Comparison of ENCODE assay signal across 8 cellular contexts in the genomic region with DNA sequence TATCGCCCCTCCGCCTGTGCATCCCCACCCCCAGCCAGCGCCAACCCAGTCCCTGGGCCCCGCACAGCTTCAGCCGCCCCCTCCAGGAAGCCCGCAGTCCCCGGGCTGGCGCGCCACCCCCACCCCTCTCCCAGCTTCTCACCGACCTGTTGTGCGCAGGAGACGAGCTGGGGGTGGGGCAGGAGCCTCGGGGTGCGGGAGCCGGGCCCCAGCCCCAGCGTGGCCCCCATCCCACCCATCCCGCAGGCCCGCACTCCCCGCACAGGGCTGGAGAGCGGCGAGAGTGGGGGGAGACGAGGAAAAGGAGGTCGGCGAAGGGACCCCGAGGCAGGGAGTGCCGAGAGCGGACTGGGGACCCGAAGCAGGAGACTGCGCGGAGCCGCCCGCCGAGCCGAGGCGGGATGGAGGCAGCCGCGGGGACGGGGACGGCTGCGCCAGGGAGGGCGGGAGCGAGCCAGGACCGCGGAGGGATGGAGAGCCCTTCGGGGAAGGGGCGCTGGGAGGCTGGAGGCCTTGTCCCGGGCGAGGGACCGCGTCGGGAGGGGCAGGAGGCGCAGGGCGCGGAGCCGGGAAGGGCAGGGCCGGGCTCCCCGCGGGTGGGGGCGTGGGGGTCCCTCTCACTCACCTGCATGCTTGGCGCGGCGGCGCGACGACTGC. TPM values are rescaled to one million over a fixed set of nuclear protein-coding genes. Genes with fewer than 3 reads are reported as not detected.
A peak's percentile ranks its signal among the peaks of the same experiment; 100 is the strongest.
DNase-seq lines count a peak whose midpoint lies in the region; ATAC-seq, FAIRE-seq and TF ChIP-seq lines count a peak whose summit lies in the region.

No MANE protein-coding gene starts in this region.

- H3K27ac ChIP-seq in CD8-positive, alpha-beta T cell (ENCODE audit: low read depth, low read length): no peak overlapping the region
- H3K27ac ChIP-seq in lower lobe of right lung (no peak overlapping the region), upper lobe of left lung (no peak overlapping the region)

- no peak for TF ChIP-seq POLR2A in upper lobe of left lung (IDR thresholded peaks at IDR 0.05)

- H3K4me3 ChIP-seq in CD8-positive, alpha-beta T cell (ENCODE audit: low read depth, low read length): peak overlapping the region; percentile 60
- H3K4me3 ChIP-seq in bronchial epithelial cell (ENCODE audit: low read depth, low read length): peak overlapping the region; percentile 23
- peak overlapping the region; percentile 46 for H3K4me3 ChIP-seq in lower lobe of right lung
- H3K4me3 ChIP-seq in upper lobe of left lung: peak overlapping the region; percentile 37 to 50 (median 42)

- 1% methylated on average over 25 to 57 of the region's 65 CpGs for WGBS in upper lobe of left lung, 2 donors

- DNase-seq in CD8-positive, alpha-beta T cell: peak in 2 of 7 experiments; percentile 25 to 54
- DNase-seq in NCI-H748 (lab: John Stamatoyannopoulos, UW; ENCODE audit: unreplicated experiment): peak; percentile 36
- DNase-seq in bronchial epithelial cell (ENCODE audit: low read depth): no peak
- no peak for DNase-seq in lower lobe of right lung
- peak in 1 of 2 donors; percentile 74 for DNase-seq in upper lobe of left lung
- DNase-seq in NCI-H128 (lab: John Stamatoyannopoulos, UW; ENCODE audit: unreplicated experiment): no peak
- no peak for DNase-seq in cerebellar nuclear complex (lab: John Stamatoyannopoulos, UW)

- intact Hi-C loops in CD8-positive, alpha-beta T cell (cut with DNase I, micrococcal nuclease): no loop called here
- intact Hi-C loops in lower lobe of right lung (cut with DNase I): no loop called here

- H3K27me3 Mint-ChIP-seq in CD8-positive, alpha-beta T cell (ENCODE audit: low read depth): peaks cover 49% of the 10 kb centered on the region

- no peak for TF ChIP-seq CTCF in CD8-positive, alpha-beta T cell (IDR thresholded peaks at IDR 0.05)
- no peak for TF ChIP-seq CTCF in bronchial epithelial cell (IDR thresholded peaks at IDR 0.05; ENCODE audit: insufficient read depth, low read length, severe bottlenecking)
- no peak for TF ChIP-seq CTCF in lower lobe of right lung (IDR thresholded peaks at IDR 0.05)
- TF ChIP-seq CTCF in upper lobe of left lung (IDR thresholded peaks at IDR 0.05): no peak

- no peaks in the 10 kb centered on the region for H3K9me3 Mint-ChIP-seq in CD8-positive, alpha-beta T cell

- TF ChIP-seq EP300 in upper lobe of left lung (IDR thresholded peaks at IDR 0.05): no peak

- H3K4me1 Mint-ChIP-seq in CD8-positive, alpha-beta T cell (ENCODE audit: low read depth): peaks cover 18% of the 10 kb centered on the region

- peaks cover 16% of the 10 kb centered on the region for H3K27me3 ChIP-seq in CD8-positive, alpha-beta T cell (ENCODE audit: insufficient read depth, low read length)
- peaks cover 24% of the 10 kb centered on the region for H3K27me3 ChIP-seq in bronchial epithelial cell (ENCODE audit: control insufficient read depth, insufficient read depth, low read length)
- H3K27me3 ChIP-seq in lower lobe of right lung (ENCODE audit: low read depth): peaks cover 76% of the 10 kb centered on the region
- peaks cover 0 to 43% (median 22%) of the 10 kb centered on the region in 4 donors for H3K27me3 ChIP-seq in upper lobe of left lung

- H3K9me3 ChIP-seq in CD8-positive, alpha-beta T cell (ENCODE audit: low read length): no peaks in the 10 kb centered on the region
- H3K9me3 ChIP-seq in lower lobe of right lung: no peaks in the 10 kb centered on the region
- no peaks in the 10 kb centered on the region for H3K9me3 ChIP-seq in upper lobe of left lung

- H3K27ac Mint-ChIP-seq in CD8-positive, alpha-beta T cell: no peak overlapping the region

- no peaks in the 10 kb centered on the region for H3K36me3 ChIP-seq in CD8-positive, alpha-beta T cell (ENCODE audit: insufficient read depth, low read length)
- H3K36me3 ChIP-seq in bronchial epithelial cell (ENCODE audit: control insufficient read depth, insufficient read depth, low read length): no peaks in the 10 kb centered on the region
- no peaks in the 10 kb centered on the region for H3K36me3 ChIP-seq in lower lobe of right lung
- no peaks in the 10 kb centered on the region for H3K36me3 ChIP-seq in upper lobe of left lung

- peak overlapping the region; percentile 63 for H3K4me3 Mint-ChIP-seq in CD8-positive, alpha-beta T cell

- FAIRE-seq in bronchial epithelial cell (lab: Jason Lieb, UNC): no peak

- peak; percentile 24 for ATAC-seq in CD8-positive, alpha-beta T cell
- ATAC-seq in lower lobe of right lung (peak; percentile 16 to 44), upper lobe of left lung (ENCODE audit: low FRiP score in 2 of 2) (peak in 1 of 2 donors; percentile 37), GM21390 (IDR thresholded peaks at IDR 0.05; ENCODE audit: unreplicated experiment) (no peak)

- H3K4me1 ChIP-seq in CD8-positive, alpha-beta T cell (ENCODE audit: insufficient read depth, low read length): peaks cover 14% of the 10 kb centered on the region
- H3K4me1 ChIP-seq in lower lobe of right lung (peaks cover 11% of the 10 kb centered on the region), upper lobe of left lung (peaks cover 11 to 19% (median 14%) of the 10 kb centered on the region in 4 donors)

- POLR2A ChIA-PET in CD8-positive, alpha-beta T cell (lab: Charles Lee): interaction anchor here (2.3 kb wide), 1 partner anchor 23 kb away, joined by 9 read pairs; a partner anchor contains a TSS

- no peaks in the 10 kb centered on the region for H3K36me3 Mint-ChIP-seq in CD8-positive, alpha-beta T cell

- CTCF ChIA-PET in CD8-positive, alpha-beta T cell (lab: Charles Lee): no interaction called here

RNA-seq across cellular contexts. Expression of a gene that starts 0.5 kb away (rescaled TPM):
- under 1 TPM; 0.17 to 0.52 TPM for total RNA-seq in CD8-positive, alpha-beta T cell
- not detected in 2 replicates for total RNA-seq in bronchial epithelial cell
- 0.18 TPM for total RNA-seq in lower lobe of right lung
- under 1 TPM in 3 of 6 donors, not detected in 3; 0.13 to 0.83 (median 0.39) TPM for total RNA-seq in upper lobe of left lung

RNA-seq across cellular contexts. Expression of a gene that starts 10.9 kb away (rescaled TPM):
- total RNA-seq in CD8-positive, alpha-beta T cell: 10 to 100 TPM; 61.8 to 63.8 TPM
- total RNA-seq in bronchial epithelial cell: 5.3 and 7.0 TPM in 2 replicates
- 48.7 TPM for total RNA-seq in lower lobe of right lung
- total RNA-seq in upper lobe of left lung: 10 to 100 TPM; 33.4 to 52.8 (median 43.0) TPM

RNA-seq across cellular contexts. Expression of a gene that starts 23.7 kb away (rescaled TPM):
- 10 to 100 TPM; 11.0 to 11.1 TPM for total RNA-seq in CD8-positive, alpha-beta T cell
- total RNA-seq in bronchial epithelial cell (63.7 and 86.0 TPM in 2 replicates), lower lobe of right lung (55.1 TPM), upper lobe of left lung (10 to 100 TPM; 36.9 to 70.2 (median 63.0) TPM)

RNA-seq across cellular contexts. Expression of a gene that starts 37.2 kb away (rescaled TPM):
- 10 to 100 TPM; 14.1 to 15.9 TPM for total RNA-seq in CD8-positive, alpha-beta T cell
- total RNA-seq in bronchial epithelial cell (15.3 and 22.0 TPM in 2 replicates), lower lobe of right lung (41.3 TPM), upper lobe of left lung (10 to 100 TPM; 24.3 to 79.6 (median 33.8) TPM)

RNA-seq across cellular contexts. Expression of a gene that starts 52.8 kb away (rescaled TPM):
- 100 to 1,000 TPM; 106 to 111 TPM for total RNA-seq in CD8-positive, alpha-beta T cell
- 136 and 180 TPM in 2 replicates for total RNA-seq in bronchial epithelial cell
- total RNA-seq in lower lobe of right lung: 108 TPM
- 100 to 1,000 TPM; 136 to 221 (median 144) TPM for total RNA-seq in upper lobe of left lung
